ENCODE assay signal across 8 cellular contexts in the genomic region with DNA sequence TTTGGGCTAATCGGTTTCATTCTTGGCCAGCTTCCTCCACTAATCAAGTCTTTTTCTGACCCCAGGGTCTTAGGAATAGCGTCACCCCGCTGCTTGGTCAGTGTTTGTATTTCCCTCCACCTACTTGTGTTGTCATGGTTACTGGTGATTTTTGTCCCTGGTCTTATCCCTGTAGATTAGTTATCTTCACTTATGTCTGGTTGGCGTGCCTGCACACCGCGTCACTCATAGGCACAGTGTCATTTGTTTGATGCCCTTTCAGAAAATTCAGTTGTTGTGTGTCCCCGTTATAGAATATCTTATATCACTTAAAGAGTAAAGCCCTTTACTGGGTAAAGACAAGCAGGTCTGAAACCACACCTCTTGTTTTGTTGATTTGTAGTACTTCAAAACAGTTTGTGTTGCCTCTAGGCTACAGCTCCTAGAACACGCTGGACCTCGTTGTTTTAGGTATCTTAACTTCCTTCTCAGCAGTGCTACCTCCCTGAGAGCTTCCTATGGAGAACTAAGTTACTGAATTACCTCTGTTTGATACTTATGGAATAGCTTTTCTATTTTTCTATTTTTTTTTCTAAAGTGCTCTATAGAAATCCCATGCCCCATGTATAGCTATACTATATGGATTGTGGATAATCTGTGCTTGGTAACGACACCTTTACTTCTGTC. TPM values are rescaled to one million over a fixed set of nuclear protein-coding genes. Genes with fewer than 3 reads are reported as not detected.
DNase-seq lines count a peak whose midpoint lies in the region; ATAC-seq and TF ChIP-seq lines count a peak whose summit lies in the region.

No MANE protein-coding gene starts in this region.

- no peaks in the 10 kb centered on the region for H3K9me3 ChIP-seq in A673 (ENCODE audit: low read depth, low read length, poor library complexity, severe bottlenecking)

- DNase-seq in A673 (ENCODE audit: low spot score) (peak; percentile 16), NCI-H146 treated with DMSO at 0.1 percent for 48 hours (lab: John Stamatoyannopoulos, UW; ENCODE audit: unreplicated experiment) (peak; percentile 52), hepatic stellate cell (ENCODE audit: low spot score) (peak; percentile 68), retinal pigment epithelial cell (ENCODE audit: low read depth) (peak; percentile 43)

- peak overlapping the region; percentile 65 for H3K4me3 ChIP-seq in A673 (ENCODE audit: low read depth, low read length, poor library complexity, severe bottlenecking)
- peak overlapping the region; percentile 94 for H3K4me3 ChIP-seq in retinal pigment epithelial cell (ENCODE audit: low read length)

- H3K27me3 ChIP-seq in A673 (replicated peaks; ENCODE audit: insufficient read depth, low read depth, low read length, poor library complexity), result no peaks in the 10 kb centered on the region

- intact Hi-C loops in A673 (cut with micrococcal nuclease; ENCODE audit: unreplicated experiment), result loop anchor here (10.0 kb wide), 2 partner anchors 225 to 655 kb away; a partner anchor contains a TSS

- BruUV-seq in A673 (replicated peaks; lab: Mats Ljungman, UMichigan), result no TSS peak

- peak overlapping the region; percentile 64 for H3K27ac ChIP-seq in A673 (ENCODE audit: low read depth, low read length, poor library complexity, severe bottlenecking)
- H3K27ac ChIP-seq in angular gyrus (ENCODE audit: low read depth, low read length), result peak overlapping the region; percentile 59

- H3K36me3 ChIP-seq in A673 (ENCODE audit: insufficient read depth, low read length, poor library complexity, severe bottlenecking), result no peaks in the 10 kb centered on the region

- ATAC-seq in GM19035 (IDR thresholded peaks at IDR 0.05; ENCODE audit: unreplicated experiment) (peak; percentile 7), GM18873 (IDR thresholded peaks at IDR 0.05; ENCODE audit: low FRiP score, unreplicated experiment) (no peak), GM21515 (IDR thresholded peaks at IDR 0.05; ENCODE audit: unreplicated experiment) (no peak)

- POLR2A ChIA-PET in A673 (lab: Charles Lee; ENCODE audit: low non-redundant PET), result no interaction called here

- TF ChIP-seq CTCF in A673 (conservative IDR thresholded peaks at IDR 0.05; ENCODE audit: low read depth, low read length), result no peak
- no peak for TF ChIP-seq CTCF in retinal pigment epithelial cell (conservative IDR thresholded peaks at IDR 0.05; ENCODE audit: low read depth, low read length)

- H3K4me1 ChIP-seq in A673 (ENCODE audit: insufficient read depth, low read length, poor library complexity, severe bottlenecking), result peaks cover 8% of the 10 kb centered on the region

- CTCF ChIA-PET in A673 (lab: Charles Lee), result interaction anchor here (0.5 kb wide), 1 partner anchor 361 kb away, joined by 3 read pairs; a partner anchor contains a TSS

RNA-seq across cellular contexts. Expression of a gene that starts 0.9 kb away (rescaled TPM):
- total RNA-seq in A673 (2021), result 17.0 and 18.6 TPM in 2 replicates

RNA-seq across cellular contexts. Expression of a gene that starts 7.7 kb away (rescaled TPM):
- total RNA-seq in A673 (2021), result 62.5 and 63.4 TPM in 2 replicates

Comparison
In these comparisons a context has a peak if more than half of its experiments do, and no peak if none do; other contexts are left out.
1. DNase-seq: peak in every context shown above with its lines; median percentile 68 in hepatic stellate cell; 52 in NCI-H146 treated with DMSO at 0.1 percent for 48 hours; 43 in retinal pigment epithelial cell; 16 in A673.